ENCODE assay signal across 1 cellular context in genomic region chr1:171741872-171742576, GRCh38.
TF ChIP-seq lines count a peak whose summit lies in the region.

A gene with protein sequence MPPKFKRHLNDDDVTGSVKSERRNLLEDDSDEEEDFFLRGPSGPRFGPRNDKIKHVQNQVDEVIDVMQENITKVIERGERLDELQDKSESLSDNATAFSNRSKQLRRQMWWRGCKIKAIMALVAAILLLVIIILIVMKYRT (minus strand): TSS chr1:171742065. CDS start chr1:171738414, 3,651 bp downstream.

TF ChIP-seq in K562, 482 proteins besides CTCF, POLR2A, EP300 and RAD21 (continued from another document and continues in another):
- 0 out of 2 replicates have a peak, but pooled peaks have one; percentile 28 for TF ChIP-seq NBN (IDR thresholded peaks at IDR 0.05; ENCODE audit: low read depth)
- no peak for TF ChIP-seq ZNF121 (CRISPR knock-in tag; conservative IDR thresholded peaks at IDR 0.05)
- peak; percentile 84 to 92 for TF ChIP-seq MAZ (CRISPR knock-in tag; conservative IDR thresholded peaks at IDR 0.05 in 1 of 2, IDR thresholded peaks at IDR 0.05 in 1 of 2)
- TF ChIP-seq, protein P1, sequence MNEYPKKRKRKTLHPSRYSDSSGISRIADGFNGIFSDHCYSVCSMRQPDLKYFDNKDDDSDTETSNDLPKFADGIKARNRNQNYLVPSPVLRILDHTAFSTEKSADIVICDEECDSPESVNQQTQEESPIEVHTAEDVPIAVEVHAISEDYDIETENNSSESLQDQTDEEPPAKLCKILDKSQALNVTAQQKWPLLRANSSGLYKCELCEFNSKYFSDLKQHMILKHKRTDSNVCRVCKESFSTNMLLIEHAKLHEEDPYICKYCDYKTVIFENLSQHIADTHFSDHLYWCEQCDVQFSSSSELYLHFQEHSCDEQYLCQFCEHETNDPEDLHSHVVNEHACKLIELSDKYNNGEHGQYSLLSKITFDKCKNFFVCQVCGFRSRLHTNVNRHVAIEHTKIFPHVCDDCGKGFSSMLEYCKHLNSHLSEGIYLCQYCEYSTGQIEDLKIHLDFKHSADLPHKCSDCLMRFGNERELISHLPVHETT (CRISPR knock-in tag; conservative IDR thresholded peaks at IDR 0.05 in 1 of 2, IDR thresholded peaks at IDR 0.05 in 1 of 2) = 0 out of 4 replicates have a peak, but pooled peaks of 1 of the 2 experiments have one; percentile 14
- no peak for TF ChIP-seq CCAR2 (IDR thresholded peaks at IDR 0.05; ENCODE audit: low read depth, low read length)
- TF ChIP-seq ZNF143 (CRISPR knock-in tag; IDR thresholded peaks at IDR 0.05) = no peak
- TF ChIP-seq MTA2 (IDR thresholded peaks at IDR 0.05; ENCODE audit: low read depth) = no peak
- no peak for TF ChIP-seq ZNF589 (CRISPR knock-in tag; IDR thresholded peaks at IDR 0.05; ENCODE audit: low read depth)
- TF ChIP-seq GATA2 (CRISPR knock-in tag; IDR thresholded peaks at IDR 0.05) = no peak
- TF ChIP-seq ZBTB49 (CRISPR knock-in tag; IDR thresholded peaks at IDR 0.05; ENCODE audit: borderline replicate concordance) = no peak
- TF ChIP-seq MAFG (tag; conservative IDR thresholded peaks at IDR 0.05) = no peak
- 0 out of 2 replicates have a peak, but pooled peaks have one; percentile 25 for TF ChIP-seq SREBF2 (CRISPR knock-in tag; IDR thresholded peaks at IDR 0.05)
- TF ChIP-seq ZBTB17 (CRISPR knock-in tag; IDR thresholded peaks at IDR 0.05) = peak; percentile 100
- TF ChIP-seq, protein P2, sequence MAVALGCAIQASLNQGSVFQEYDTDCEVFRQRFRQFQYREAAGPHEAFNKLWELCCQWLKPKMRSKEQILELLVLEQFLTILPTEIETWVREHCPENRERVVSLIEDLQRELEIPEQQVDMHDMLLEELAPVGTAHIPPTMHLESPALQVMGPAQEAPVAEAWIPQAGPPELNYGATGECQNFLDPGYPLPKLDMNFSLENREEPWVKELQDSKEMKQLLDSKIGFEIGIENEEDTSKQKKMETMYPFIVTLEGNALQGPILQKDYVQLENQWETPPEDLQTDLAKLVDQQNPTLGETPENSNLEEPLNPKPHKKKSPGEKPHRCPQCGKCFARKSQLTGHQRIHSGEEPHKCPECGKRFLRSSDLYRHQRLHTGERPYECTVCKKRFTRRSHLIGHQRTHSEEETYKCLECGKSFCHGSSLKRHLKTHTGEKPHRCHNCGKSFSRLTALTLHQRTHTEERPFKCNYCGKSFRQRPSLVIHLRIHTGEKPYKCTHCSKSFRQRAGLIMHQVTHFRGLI (CRISPR knock-in tag; IDR thresholded peaks at IDR 0.05) = no peak
- no peak; the same call in 1 of the 2 replicates for TF ChIP-seq ZNF431 (CRISPR knock-in tag; IDR thresholded peaks at IDR 0.05)
- peak; percentile 20; the same call in 1 of the 2 replicates for TF ChIP-seq NCOR1 (IDR thresholded peaks at IDR 0.05)
- no peak for TF ChIP-seq NFYB (IDR thresholded peaks at IDR 0.05; ENCODE audit: extremely low read depth, insufficient read length)
- TF ChIP-seq ZNF224 (CRISPR knock-in tag; IDR thresholded peaks at IDR 0.05) = no peak
- peak; percentile 64 to 75 for TF ChIP-seq NRF1 (conservative IDR thresholded peaks at IDR 0.05 in 1 of 2, IDR thresholded peaks at IDR 0.05 in 1 of 2)
- TF ChIP-seq MYC (IDR thresholded peaks at IDR 0.05; ENCODE audit: low read depth, low read length) = peak; percentile 82
- 0 out of 2 replicates have a peak, but pooled peaks have one; percentile 25 for TF ChIP-seq MYC (CRISPR knock-in tag; IDR thresholded peaks at IDR 0.05; ENCODE audit: borderline replicate concordance, low read depth)
- no peak for TF ChIP-seq SRSF1 (IDR thresholded peaks at IDR 0.05; ENCODE audit: low read depth, low read length)
- TF ChIP-seq, protein P3, sequence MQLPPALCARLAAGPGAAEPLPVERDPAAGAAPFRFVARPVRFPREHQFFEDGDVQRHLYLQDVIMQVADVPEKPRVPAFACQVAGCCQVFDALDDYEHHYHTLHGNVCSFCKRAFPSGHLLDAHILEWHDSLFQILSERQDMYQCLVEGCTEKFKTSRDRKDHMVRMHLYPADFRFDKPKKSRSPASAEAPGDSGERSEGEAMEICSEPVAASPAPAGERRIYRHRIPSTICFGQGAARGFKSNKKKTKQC (CRISPR knock-in tag; IDR thresholded peaks at IDR 0.05) = no peak
- no peak for TF ChIP-seq CC2D1A (IDR thresholded peaks at IDR 0.05)
- peak; percentile 54; the same call in 1 of the 2 replicates for TF ChIP-seq ZKSCAN1 (IDR thresholded peaks at IDR 0.05; ENCODE audit: low read depth, low read length)
- TF ChIP-seq DDX20 (tag; IDR thresholded peaks at IDR 0.05; ENCODE audit: low read depth) = no peak
- no peak for TF ChIP-seq ZNF134 (CRISPR knock-in tag; conservative IDR thresholded peaks at IDR 0.05)
- TF ChIP-seq SIN3B (IDR thresholded peaks at IDR 0.05; ENCODE audit: low read depth) = peak; percentile 71
- TF ChIP-seq PYGO2 (tag; IDR thresholded peaks at IDR 0.05) = no peak
- TF ChIP-seq FOXA3 (CRISPR knock-in tag; conservative IDR thresholded peaks at IDR 0.05 in 1 of 2, IDR thresholded peaks at IDR 0.05 in 1 of 2) = 0 out of 4 replicates have a peak, but pooled peaks of 1 of the 2 experiments have one; percentile 33
- no peak for TF ChIP-seq NR1H2 (CRISPR knock-in tag; IDR thresholded peaks at IDR 0.05)
- TF ChIP-seq TCF7 (IDR thresholded peaks at IDR 0.05; ENCODE audit: borderline replicate concordance) = peak; percentile 74; the same call in 1 of the 2 replicates
- no peak for TF ChIP-seq TAL1 (IDR thresholded peaks at IDR 0.05)
- no peak for TF ChIP-seq PHB2 (IDR thresholded peaks at IDR 0.05; ENCODE audit: low read depth)
- 0 out of 2 replicates have a peak, but pooled peaks have one; percentile 16 for TF ChIP-seq MTA1 (IDR thresholded peaks at IDR 0.05; ENCODE audit: borderline replicate concordance)
- no peak for TF ChIP-seq SRSF3 (IDR thresholded peaks at IDR 0.05; ENCODE audit: insufficient read depth, low read length)
- TF ChIP-seq ETV5 (CRISPR knock-in tag; IDR thresholded peaks at IDR 0.05; ENCODE audit: low read depth) = no peak
- TF ChIP-seq, protein P4, sequence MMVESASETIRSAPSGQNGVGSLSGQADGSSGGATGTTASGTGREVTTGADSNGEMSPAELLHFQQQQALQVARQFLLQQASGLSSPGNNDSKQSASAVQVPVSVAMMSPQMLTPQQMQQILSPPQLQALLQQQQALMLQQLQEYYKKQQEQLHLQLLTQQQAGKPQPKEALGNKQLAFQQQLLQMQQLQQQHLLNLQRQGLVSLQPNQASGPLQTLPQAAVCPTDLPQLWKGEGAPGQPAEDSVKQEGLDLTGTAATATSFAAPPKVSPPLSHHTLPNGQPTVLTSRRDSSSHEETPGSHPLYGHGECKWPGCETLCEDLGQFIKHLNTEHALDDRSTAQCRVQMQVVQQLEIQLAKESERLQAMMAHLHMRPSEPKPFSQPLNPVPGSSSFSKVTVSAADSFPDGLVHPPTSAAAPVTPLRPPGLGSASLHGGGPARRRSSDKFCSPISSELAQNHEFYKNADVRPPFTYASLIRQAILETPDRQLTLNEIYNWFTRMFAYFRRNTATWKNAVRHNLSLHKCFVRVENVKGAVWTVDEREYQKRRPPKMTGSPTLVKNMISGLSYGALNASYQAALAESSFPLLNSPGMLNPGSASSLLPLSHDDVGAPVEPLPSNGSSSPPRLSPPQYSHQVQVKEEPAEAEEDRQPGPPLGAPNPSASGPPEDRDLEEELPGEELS (CRISPR knock-in tag; IDR thresholded peaks at IDR 0.05; ENCODE audit: borderline replicate concordance) = no peak
- peak in 1 of 2 experiments; percentile 42; a peak in 1 of 4 replicates for TF ChIP-seq NONO (IDR thresholded peaks at IDR 0.05; ENCODE audit: low read depth in 2 of 2, low read length in 1 of 2)
- no peak for TF ChIP-seq ZC3H11A (IDR thresholded peaks at IDR 0.05; ENCODE audit: low read depth, low read length)
- no peak for TF ChIP-seq ASH1L (IDR thresholded peaks at IDR 0.05; ENCODE audit: borderline replicate concordance, low read depth, partially characterized antibody)
- TF ChIP-seq, protein P5, sequence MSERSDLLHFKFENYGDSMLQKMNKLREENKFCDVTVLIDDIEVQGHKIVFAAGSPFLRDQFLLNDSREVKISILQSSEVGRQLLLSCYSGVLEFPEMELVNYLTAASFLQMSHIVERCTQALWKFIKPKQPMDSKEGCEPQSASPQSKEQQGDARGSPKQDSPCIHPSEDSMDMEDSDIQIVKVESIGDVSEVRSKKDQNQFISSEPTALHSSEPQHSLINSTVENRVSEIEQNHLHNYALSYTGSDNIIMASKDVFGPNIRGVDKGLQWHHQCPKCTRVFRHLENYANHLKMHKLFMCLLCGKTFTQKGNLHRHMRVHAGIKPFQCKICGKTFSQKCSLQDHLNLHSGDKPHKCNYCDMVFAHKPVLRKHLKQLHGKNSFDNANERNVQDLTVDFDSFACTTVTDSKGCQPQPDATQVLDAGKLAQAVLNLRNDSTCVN (CRISPR knock-in tag; IDR thresholded peaks at IDR 0.05) = peak; percentile 8; the same call in 1 of the 2 replicates
- TF ChIP-seq SFPQ (IDR thresholded peaks at IDR 0.05; ENCODE audit: low read depth, low read length) = no peak
- no peak for TF ChIP-seq RBM17 (IDR thresholded peaks at IDR 0.05; ENCODE audit: borderline replicate concordance, low read depth, low read length)
- TF ChIP-seq, protein P6, sequence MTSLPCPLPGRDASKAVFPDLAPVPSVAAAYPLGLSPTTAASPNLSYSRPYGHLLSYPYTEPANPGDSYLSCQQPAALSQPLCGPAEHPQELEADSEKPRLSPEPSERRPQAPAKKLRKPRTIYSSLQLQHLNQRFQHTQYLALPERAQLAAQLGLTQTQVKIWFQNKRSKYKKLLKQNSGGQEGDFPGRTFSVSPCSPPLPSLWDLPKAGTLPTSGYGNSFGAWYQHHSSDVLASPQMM (CRISPR knock-in tag; IDR thresholded peaks at IDR 0.05) = no peak
- TF ChIP-seq, protein P7, sequence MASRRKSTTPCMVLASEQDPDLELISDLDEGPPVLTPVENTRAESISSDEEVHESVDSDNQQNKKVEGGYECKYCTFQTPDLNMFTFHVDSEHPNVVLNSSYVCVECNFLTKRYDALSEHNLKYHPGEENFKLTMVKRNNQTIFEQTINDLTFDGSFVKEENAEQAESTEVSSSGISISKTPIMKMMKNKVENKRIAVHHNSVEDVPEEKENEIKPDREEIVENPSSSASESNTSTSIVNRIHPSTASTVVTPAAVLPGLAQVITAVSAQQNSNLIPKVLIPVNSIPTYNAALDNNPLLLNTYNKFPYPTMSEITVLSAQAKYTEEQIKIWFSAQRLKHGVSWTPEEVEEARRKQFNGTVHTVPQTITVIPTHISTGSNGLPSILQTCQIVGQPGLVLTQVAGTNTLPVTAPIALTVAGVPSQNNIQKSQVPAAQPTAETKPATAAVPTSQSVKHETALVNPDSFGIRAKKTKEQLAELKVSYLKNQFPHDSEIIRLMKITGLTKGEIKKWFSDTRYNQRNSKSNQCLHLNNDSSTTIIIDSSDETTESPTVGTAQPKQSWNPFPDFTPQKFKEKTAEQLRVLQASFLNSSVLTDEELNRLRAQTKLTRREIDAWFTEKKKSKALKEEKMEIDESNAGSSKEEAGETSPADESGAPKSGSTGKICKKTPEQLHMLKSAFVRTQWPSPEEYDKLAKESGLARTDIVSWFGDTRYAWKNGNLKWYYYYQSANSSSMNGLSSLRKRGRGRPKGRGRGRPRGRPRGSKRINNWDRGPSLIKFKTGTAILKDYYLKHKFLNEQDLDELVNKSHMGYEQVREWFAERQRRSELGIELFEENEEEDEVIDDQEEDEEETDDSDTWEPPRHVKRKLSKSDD (conservative IDR thresholded peaks at IDR 0.05; ENCODE audit: low read length) = no peak
- TF ChIP-seq PHF21A (IDR thresholded peaks at IDR 0.05; ENCODE audit: borderline replicate concordance, low read depth) = no peak
- no peak for TF ChIP-seq ZNF146 (CRISPR knock-in tag; IDR thresholded peaks at IDR 0.05; ENCODE audit: unreplicated experiment)
- no peak for TF ChIP-seq GABPB2 (CRISPR knock-in tag; conservative IDR thresholded peaks at IDR 0.05)
- TF ChIP-seq HES1 (IDR thresholded peaks at IDR 0.05; ENCODE audit: low read depth) = no peak
- peak; percentile 58 for TF ChIP-seq PHF20 (IDR thresholded peaks at IDR 0.05; ENCODE audit: partially characterized antibody)
- TF ChIP-seq MTF1 (CRISPR knock-in tag; IDR thresholded peaks at IDR 0.05; ENCODE audit: borderline replicate concordance) = no peak
- TF ChIP-seq ZNF79 (CRISPR knock-in tag; IDR thresholded peaks at IDR 0.05; ENCODE audit: low read depth) = no peak
- no peak for TF ChIP-seq PURB (CRISPR knock-in tag; IDR thresholded peaks at IDR 0.05; ENCODE audit: low read depth)
